9 cellular contexts compared by ENCODE assay signal in genomic region chr12:5083955-5084849, GRCh38. TPM values are rescaled to one million over a fixed set of nuclear protein-coding genes. Genes with fewer than 3 reads are reported as not detected.
DNase-seq lines count a peak whose midpoint lies in the region; ATAC-seq, FAIRE-seq and TF ChIP-seq lines count a peak whose summit lies in the region.
"Had no signal": no experiment of that assay in that cellular context is flagged by ENCODE, and none has a peak within 500 bp of the region (broad histone marks: within the 10 kb centered on the region; RNA-seq: fewer than 3 reads in every experiment).

No MANE protein-coding gene starts in this region.

- H3K9me2 ChIP-seq in PC-3 (replicated peaks; ENCODE audit: low read length), result no peaks in the 10 kb centered on the region

- H3K9ac ChIP-seq in PC-3 (ENCODE audit: low read length), result no peak overlapping the region
- H3K9ac ChIP-seq: BLaER1 had no signal

- peak; percentile 23 for FAIRE-seq in HTR-8/SVneo (lab: Jason Lieb, UNC)

- H3K27me3 ChIP-seq in PC-3 (ENCODE audit: low read length), result peaks cover 17% of the 10 kb centered on the region; the same call in 1 of the 2 replicates
- H3K27me3 ChIP-seq: BLaER1 had no signal

- no peaks in the 10 kb centered on the region for H3K79me2 ChIP-seq in PC-3 (ENCODE audit: low read length)

- no peak overlapping the region for H3K4me3 ChIP-seq in PC-3 (ENCODE audit: low read length)
- no peak overlapping the region for H3K4me3 ChIP-seq in epithelial cell of esophagus (ENCODE audit: low read length)
- H3K4me3 ChIP-seq: BLaER1 had no signal

- peak; percentile 62 for TF ChIP-seq CTCF in PC-3 (conservative IDR thresholded peaks at IDR 0.05; ENCODE audit: low read depth, low read length)
- TF ChIP-seq CTCF in epithelial cell of esophagus (IDR thresholded peaks at IDR 0.05; ENCODE audit: insufficient read depth, low read depth, low read length, missing control alignments), result peak; percentile 68

- no peaks in the 10 kb centered on the region for H4K20me1 ChIP-seq in PC-3 (ENCODE audit: low read length)
- H4K20me1 ChIP-seq: BLaER1 had no signal

- peaks cover 5% of the 10 kb centered on the region for H3K27me3 Mint-ChIP-seq in activated T-helper 2 cell treated with anti-CD3 and anti-CD28 coated beads, Interferon-gamma antibody, Interleukin-2, Interleukin-4, amounts not matched to agents 10 μg/mL and 5 μg/mL and 100 μg/mL, durations not matched to agents 14 hours and 24 hours and 36 hours (ENCODE audit: low read depth)

- BruUV-seq in PC-3 (replicated peaks; lab: Mats Ljungman, UMichigan), result no TSS peak

- no peak overlapping the region for H2AFZ ChIP-seq in PC-3 (ENCODE audit: low read length)

- no peak for ATAC-seq in PC-3
- ATAC-seq in HG02981 (IDR thresholded peaks at IDR 0.05; ENCODE audit: unreplicated experiment), result no peak

- no peaks in the 10 kb centered on the region for H3K36me3 ChIP-seq in PC-3 (ENCODE audit: low read depth, low read length)
- H3K36me3 ChIP-seq: BLaER1 had no signal

- intact Hi-C loops in PC-3 (cut with micrococcal nuclease), result no loop called here
- intact Hi-C loops in activated T-helper 2 cell treated with anti-CD3 and anti-CD28 coated beads, Interferon-gamma antibody, Interleukin-2, Interleukin-4, amounts not matched to agents 10 μg/mL and 5 μg/mL and 100 μg/mL, durations not matched to agents 14 hours and 24 hours and 36 hours (cut with micrococcal nuclease), result loop anchor here (5.0 kb wide), 1 partner anchor 227 kb away; no protein-coding TSS in a partner anchor

- H3K9me3 Mint-ChIP-seq in activated T-helper 2 cell treated with anti-CD3 and anti-CD28 coated beads, Interferon-gamma antibody, Interleukin-2, Interleukin-4, amounts not matched to agents 10 μg/mL and 5 μg/mL and 100 μg/mL, durations not matched to agents 14 hours and 24 hours and 36 hours, result no peaks in the 10 kb centered on the region

- no peak overlapping the region for H3K27ac ChIP-seq in PC-3 (ENCODE audit: low read length)
- H3K27ac ChIP-seq: BLaER1 had no signal

- CTCF ChIA-PET in PC-3 (lab: Charles Lee), result interaction anchor here (0.7 kb wide), 1 partner anchor 364 kb away, joined by 11 read pairs; no protein-coding TSS in a partner anchor

- DNase-seq in DMS153 treated with DMSO at 0.1 percent for 48 hours (lab: John Stamatoyannopoulos, UW; ENCODE audit: unreplicated experiment), result peak; percentile 19
- DNase-seq in DMS153 (lab: John Stamatoyannopoulos, UW), result no peak
- DNase-seq in HTR-8/SVneo (ENCODE audit: insufficient read length, low spot score), result peak; percentile 66
- peak; percentile 60 for DNase-seq in PC-3
- DNase-seq in epithelial cell of esophagus (ENCODE audit: low read depth), result peak; percentile 48
- DNase-seq in myocyte (ENCODE audit: low read depth), result peak; percentile 70
- no peak for DNase-seq in activated T-helper 2 cell treated with anti-CD3 and anti-CD28 coated beads, Interferon-gamma antibody, Interleukin-2, Interleukin-4, amounts not matched to agents 10 μg/mL and 5 μg/mL and 100 μg/mL, durations not matched to agents 14 hours and 24 hours and 36 hours (ENCODE audit: low spot score)

- POLR2A ChIA-PET in PC-3 (lab: Charles Lee; ENCODE audit: unreplicated experiment), result no interaction called here

- no peak overlapping the region for H3K4me3 Mint-ChIP-seq in activated T-helper 2 cell treated with anti-CD3 and anti-CD28 coated beads, Interferon-gamma antibody, Interleukin-2, Interleukin-4, amounts not matched to agents 10 μg/mL and 5 μg/mL and 100 μg/mL, durations not matched to agents 14 hours and 24 hours and 36 hours (ENCODE audit: low read depth)

- no peak overlapping the region for H3K27ac Mint-ChIP-seq in activated T-helper 2 cell treated with anti-CD3 and anti-CD28 coated beads, Interferon-gamma antibody, Interleukin-2, Interleukin-4, amounts not matched to agents 10 μg/mL and 5 μg/mL and 100 μg/mL, durations not matched to agents 14 hours and 24 hours and 36 hours

- no peaks in the 10 kb centered on the region for H3F3A ChIP-seq in PC-3 (ENCODE audit: low read length, unreplicated experiment)

- H3K4me1 ChIP-seq in PC-3 (ENCODE audit: insufficient read depth, low read length), result no peaks in the 10 kb centered on the region
- H3K4me1 ChIP-seq: BLaER1 had no signal

- no peak overlapping the region for H3K4me2 ChIP-seq in PC-3 (ENCODE audit: low read length)
- H3K4me2 ChIP-seq: BLaER1 had no signal

- no peaks in the 10 kb centered on the region for H3K9me3 ChIP-seq in PC-3 (ENCODE audit: low read length)
- H3K9me3 ChIP-seq: BLaER1 had no signal

- no peaks in the 10 kb centered on the region for H3K4me1 Mint-ChIP-seq in activated T-helper 2 cell treated with anti-CD3 and anti-CD28 coated beads, Interferon-gamma antibody, Interleukin-2, Interleukin-4, amounts not matched to agents 10 μg/mL and 5 μg/mL and 100 μg/mL, durations not matched to agents 14 hours and 24 hours and 36 hours (ENCODE audit: low read depth)

- no peaks in the 10 kb centered on the region for H3K36me3 Mint-ChIP-seq in activated T-helper 2 cell treated with anti-CD3 and anti-CD28 coated beads, Interferon-gamma antibody, Interleukin-2, Interleukin-4, amounts not matched to agents 10 μg/mL and 5 μg/mL and 100 μg/mL, durations not matched to agents 14 hours and 24 hours and 36 hours (ENCODE audit: low read depth)

RNA-seq across cellular contexts. Expression of gene KCNA5, which starts 40.5 kb away (rescaled TPM):
- not detected in 2 replicates for total RNA-seq in PC-3 (2014; rRNA removed)
- not detected in 2 replicates for total RNA-seq in myocyte
- not detected for polyA plus RNA-seq in myocyte (2012)
- total RNA-seq in activated T-helper 2 cell treated with anti-CD3 and anti-CD28 coated beads, Interferon-gamma antibody, Interleukin-2, Interleukin-4, amounts not matched to agents 10 μg/mL and 5 μg/mL and 100 μg/mL, durations not matched to agents 14 hours and 24 hours and 36 hours, result not detected in 2 replicates

Comparison
In these comparisons a context has a peak if more than half of its experiments do, and no peak if none do; other contexts are left out.
1. DNase-seq: peak in DMS153 treated with DMSO at 0.1 percent for 48 hours (single experiment), HTR-8/SVneo (single experiment), PC-3 (single experiment), epithelial cell of esophagus (single experiment) and myocyte (single experiment); none in DMS153 (single experiment) and activated T-helper 2 cell treated with anti-CD3 and anti-CD28 coated beads, Interferon-gamma antibody, Interleukin-2, Interleukin-4, amounts not matched to agents 10 μg/mL and 5 μg/mL and 100 μg/mL, durations not matched to agents 14 hours and 24 hours and 36 hours (single experiment).